8 cellular contexts compared by ENCODE assay signal in the genomic region with DNA sequence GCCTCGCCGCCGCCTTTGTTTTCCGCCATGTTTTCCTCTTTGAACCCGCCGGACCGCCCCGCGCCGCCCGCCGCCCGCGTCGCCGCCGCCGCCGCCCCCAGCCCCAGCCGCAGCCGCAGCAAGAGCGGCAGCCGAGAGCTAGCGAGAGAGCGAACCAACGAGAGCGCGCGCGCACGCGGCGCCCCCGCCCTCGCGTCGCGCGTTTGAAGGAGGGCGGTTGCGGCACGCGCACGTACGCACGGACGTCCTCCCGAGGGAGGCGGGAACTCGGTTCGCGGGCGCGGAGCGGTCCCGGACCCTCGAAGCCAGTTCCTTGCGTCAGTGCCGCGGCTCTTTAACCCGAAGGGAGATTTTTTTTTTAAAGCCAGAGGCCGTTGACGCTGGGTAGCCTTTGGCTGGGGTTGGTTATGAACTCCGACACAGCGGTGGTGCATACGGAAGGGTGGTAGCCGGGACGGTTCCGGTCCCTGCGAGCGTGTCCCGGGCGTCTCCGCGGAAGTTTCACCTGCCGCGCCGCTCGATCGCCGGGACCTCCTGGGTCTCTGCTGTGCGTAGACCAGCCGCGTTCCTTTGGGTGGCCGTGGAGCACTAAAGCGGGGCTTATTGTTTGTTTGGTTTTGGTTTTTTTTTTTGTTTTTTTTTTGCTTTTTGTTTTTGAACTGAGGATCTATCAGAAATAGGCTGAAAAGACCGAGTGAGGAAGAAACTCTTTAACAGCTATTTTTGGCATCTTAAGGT. TPM values are rescaled to one million over a fixed set of nuclear protein-coding genes. Genes with fewer than 3 reads are reported as not detected.
DNase-seq lines count a peak whose midpoint lies in the region; ATAC-seq and TF ChIP-seq lines count a peak whose summit lies in the region.

Gene TRIM33 (minus strand): TSS at position 156 of the 738 bp plus-strand sequence. CDS start 127 bp downstream, at position 29.

- peak; percentile 90 for DNase-seq in EH (ENCODE audit: low read depth)
- peak; percentile 61 for DNase-seq in GOT3 (lab: John Stamatoyannopoulos, UW)
- peak; percentile 91 for DNase-seq in LHCN-M2 (ENCODE audit: low read depth)
- peak; percentile 93 for DNase-seq in RPMI8226
- DNase-seq in activated T-helper 2 cell treated with anti-CD3 and anti-CD28 coated beads, Interferon-gamma antibody, Interleukin-2, Interleukin-4, amounts not matched to agents 10 μg/mL and 5 μg/mL and 100 μg/mL, durations not matched to agents 14 hours and 24 hours and 36 hours (ENCODE audit: low spot score): peak; percentile 91
- peak; percentile 90 for DNase-seq in fibroblast of peridontal ligament (ENCODE audit: extremely low read depth)
- peak; percentile 91 for DNase-seq in natural killer cell
- DNase-seq in stimulated activated naive CD4-positive, alpha-beta T cell (lab: John Stamatoyannopoulos, UW): peak; percentile 84 to 93 (median 88)

- no peaks in the 10 kb centered on the region for H3K9me3 Mint-ChIP-seq in activated T-helper 2 cell treated with anti-CD3 and anti-CD28 coated beads, Interferon-gamma antibody, Interleukin-2, Interleukin-4, amounts not matched to agents 10 μg/mL and 5 μg/mL and 100 μg/mL, durations not matched to agents 14 hours and 24 hours and 36 hours
- H3K9me3 Mint-ChIP-seq in natural killer cell: no peaks in the 10 kb centered on the region

- peak; percentile 76 to 93 (median 81) for ATAC-seq in natural killer cell

- H3K4me1 Mint-ChIP-seq in activated T-helper 2 cell treated with anti-CD3 and anti-CD28 coated beads, Interferon-gamma antibody, Interleukin-2, Interleukin-4, amounts not matched to agents 10 μg/mL and 5 μg/mL and 100 μg/mL, durations not matched to agents 14 hours and 24 hours and 36 hours (ENCODE audit: low read depth): peaks cover 41% of the 10 kb centered on the region
- peaks cover 48 to 57% of the 10 kb centered on the region in 2 donors for H3K4me1 Mint-ChIP-seq in natural killer cell

- intact Hi-C loops in activated T-helper 2 cell treated with anti-CD3 and anti-CD28 coated beads, Interferon-gamma antibody, Interleukin-2, Interleukin-4, amounts not matched to agents 10 μg/mL and 5 μg/mL and 100 μg/mL, durations not matched to agents 14 hours and 24 hours and 36 hours (cut with micrococcal nuclease): loop anchor here (1.0 to 5.0 kb wide), 5 partner anchors 44 to 580 kb away; partner anchors contain the start of genes BCAS2 and CSDE1
- intact Hi-C loops in natural killer cell (cut with micrococcal nuclease): loop anchor here (1.0 to 5.0 kb wide), 4 partner anchors 34 to 534 kb away; partner anchors contain the start of genes BCAS2 and OLFML3

- H3K36me3 Mint-ChIP-seq in activated T-helper 2 cell treated with anti-CD3 and anti-CD28 coated beads, Interferon-gamma antibody, Interleukin-2, Interleukin-4, amounts not matched to agents 10 μg/mL and 5 μg/mL and 100 μg/mL, durations not matched to agents 14 hours and 24 hours and 36 hours (ENCODE audit: low read depth): peaks cover 22% of the 10 kb centered on the region
- no peaks in the 10 kb centered on the region for H3K36me3 Mint-ChIP-seq in natural killer cell

- no peak for TF ChIP-seq CTCF in natural killer cell (IDR thresholded peaks at IDR 0.05)

- no peaks in the 10 kb centered on the region for H3K27me3 Mint-ChIP-seq in activated T-helper 2 cell treated with anti-CD3 and anti-CD28 coated beads, Interferon-gamma antibody, Interleukin-2, Interleukin-4, amounts not matched to agents 10 μg/mL and 5 μg/mL and 100 μg/mL, durations not matched to agents 14 hours and 24 hours and 36 hours (ENCODE audit: low read depth)
- no peaks in the 10 kb centered on the region for H3K27me3 Mint-ChIP-seq in natural killer cell (ENCODE audit: low read depth in 2 of 2)

- H3K27ac Mint-ChIP-seq in activated T-helper 2 cell treated with anti-CD3 and anti-CD28 coated beads, Interferon-gamma antibody, Interleukin-2, Interleukin-4, amounts not matched to agents 10 μg/mL and 5 μg/mL and 100 μg/mL, durations not matched to agents 14 hours and 24 hours and 36 hours: peak within 1 kb of the TSS; percentile 97
- H3K27ac Mint-ChIP-seq in natural killer cell: peak within 1 kb of the TSS; percentile 100

- H3K4me3 Mint-ChIP-seq in activated T-helper 2 cell treated with anti-CD3 and anti-CD28 coated beads, Interferon-gamma antibody, Interleukin-2, Interleukin-4, amounts not matched to agents 10 μg/mL and 5 μg/mL and 100 μg/mL, durations not matched to agents 14 hours and 24 hours and 36 hours (ENCODE audit: low read depth): peak within 1 kb of the TSS; percentile 88
- H3K4me3 Mint-ChIP-seq in natural killer cell: peak within 1 kb of the TSS; percentile 100

RNA-seq across cellular contexts. Expression of gene TRIM33, which starts in this region (rescaled TPM):
- 24.9 and 31.9 TPM in 2 replicates for total RNA-seq in LHCN-M2 (2014; rRNA removed)
- 6.7 TPM for polyA plus RNA-seq in LHCN-M2 (2012)
- total RNA-seq in activated T-helper 2 cell treated with anti-CD3 and anti-CD28 coated beads, Interferon-gamma antibody, Interleukin-2, Interleukin-4, amounts not matched to agents 10 μg/mL and 5 μg/mL and 100 μg/mL, durations not matched to agents 14 hours and 24 hours and 36 hours: 41.5 and 44.7 TPM in 2 replicates
- 10 to 100 TPM; 70.6 to 91.5 (median 86.1) TPM for total RNA-seq in natural killer cell

Comparison
In these comparisons a context has a peak if more than half of its experiments do, and no peak if none do; other contexts are left out.
1. Peak in every context shown above with its lines: DNase-seq and ATAC-seq.